18 cellular contexts compared by ENCODE assay signal in the genomic region with DNA sequence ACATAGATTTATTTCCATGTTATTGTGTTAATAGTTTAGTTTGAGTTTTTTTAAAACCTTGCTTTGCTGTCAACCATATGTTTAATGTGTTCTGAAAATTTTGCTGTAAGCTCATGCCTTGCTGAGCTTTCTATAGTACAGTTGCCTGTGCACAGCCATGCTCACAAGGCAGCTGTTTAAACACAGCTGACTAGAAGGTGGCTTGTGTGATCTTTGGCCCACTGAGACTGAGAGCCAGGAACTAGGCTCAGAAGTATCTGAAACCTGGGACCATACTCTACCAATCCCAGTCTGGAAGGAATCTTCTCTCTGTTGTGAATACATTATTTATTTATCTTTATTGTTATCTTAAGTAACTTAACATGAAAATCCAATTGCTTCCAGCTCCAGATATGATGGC.
DNase-seq lines count a peak whose midpoint lies in the region; ATAC-seq, FAIRE-seq and TF ChIP-seq lines count a peak whose summit lies in the region.
"Had no signal": no experiment of that assay in that cellular context is flagged by ENCODE, and none has a peak within 500 bp of the region (broad histone marks: within the 10 kb centered on the region; RNA-seq: fewer than 3 reads in every experiment).

No MANE protein-coding gene starts in this region.

- ATAC-seq in WTC11 (no peak), pancreas (peak; percentile 93 to 99 (median 98))
- ATAC-seq: K562; stimulated activated memory B cell treated with anti-CD40 and anti-IgM and Interleukin-4, amounts not matched to agents 10 μg/mL and 1 μg/mL and 100 μg/mL, for 72 hours had no signal

- POLR2A ChIA-PET in WTC11 (lab: Charles Lee) = no interaction called here

- peak overlapping the region; percentile 24; the same call in 1 of the 2 replicates for H3K27ac Mint-ChIP-seq in WTC11
- H3K27ac Mint-ChIP-seq: activated naive CD8-positive, alpha-beta T cell treated with anti-CD3 and anti-CD28 coated beads for 36 hours; CD8-positive, alpha-beta memory T cell; stimulated activated memory B cell treated with anti-CD40 and anti-IgM and Interleukin-4, amounts not matched to agents 10 μg/mL and 1 μg/mL and 100 μg/mL, for 72 hours had no signal

- peaks cover 29% of the 10 kb centered on the region for H3K4me1 Mint-ChIP-seq in WTC11
- H3K4me1 Mint-ChIP-seq: activated naive CD8-positive, alpha-beta T cell treated with anti-CD3 and anti-CD28 coated beads for 36 hours; CD8-positive, alpha-beta memory T cell; stimulated activated memory B cell treated with anti-CD40 and anti-IgM and Interleukin-4, amounts not matched to agents 10 μg/mL and 1 μg/mL and 100 μg/mL, for 72 hours had no signal

- CTCF ChIA-PET in WTC11 (lab: Charles Lee) = no interaction called here

- no peak overlapping the region for H3K4me3 ChIP-seq in pancreas
- H3K4me3 ChIP-seq: colonic mucosa, K562, thyroid gland had no signal

- H3K27me3 ChIP-seq in pancreas = no peaks in the 10 kb centered on the region
- H3K27me3 ChIP-seq: colonic mucosa, thyroid gland had no signal

- peak overlapping the region; percentile 33 to 72 (median 48) for H3K27ac ChIP-seq in pancreas
- H3K27ac ChIP-seq: colonic mucosa, thyroid gland had no signal

- H3K27me3 Mint-ChIP-seq in WTC11 (ENCODE audit: low read depth) = no peaks in the 10 kb centered on the region
- H3K27me3 Mint-ChIP-seq: activated naive CD8-positive, alpha-beta T cell treated with anti-CD3 and anti-CD28 coated beads for 36 hours; CD8-positive, alpha-beta memory T cell; stimulated activated memory B cell treated with anti-CD40 and anti-IgM and Interleukin-4, amounts not matched to agents 10 μg/mL and 1 μg/mL and 100 μg/mL, for 72 hours had no signal

- intact Hi-C loops in pancreas (cut with DNase I) = no loop called here

- TF ChIP-seq CTCF in WTC11 (IDR thresholded peaks at IDR 0.05) (no peak), pancreas (IDR thresholded peaks at IDR 0.05) (no peak)

- no peaks in the 10 kb centered on the region for H3K36me3 ChIP-seq in pancreas
- H3K36me3 ChIP-seq: colonic mucosa, thyroid gland had no signal

- no peak for FAIRE-seq in pancreas (lab: Jason Lieb, UNC)

- peaks cover 8 to 16% (median 9%) of the 10 kb centered on the region in 3 donors for H3K4me1 ChIP-seq in pancreas
- H3K4me1 ChIP-seq: colonic mucosa, thyroid gland had no signal

- DNase-seq in NCI-H1092 treated with DMSO at 0.1 percent for 48 hours (lab: John Stamatoyannopoulos, UW) (peak; percentile 84), NCI-H345 (lab: John Stamatoyannopoulos, UW) (peak; percentile 64), WTC11 (ENCODE audit: low spot score) (no peak), pancreas (peak in 4 of 6 donors; percentile 43 to 73 (median 58)), GM03348 (ENCODE audit: low spot score) (no peak), dedifferentiated amniotic fluid mesenchymal stem cell (ENCODE audit: extremely low spot score) (no peak)
- DNase-seq in activated CD8-positive, alpha-beta memory T cell treated with anti-CD3 and anti-CD28 coated beads, Interleukin-2, amount 50 U/mL, for 48 hours = no peak
- DNase-seq: activated CD4-positive, alpha-beta T cell treated with anti-CD3 and anti-CD28 coated beads for 1 hour; activated CD8-positive, alpha-beta memory T cell treated with anti-CD3 and anti-CD28 coated beads for 24 hours; activated naive CD8-positive, alpha-beta T cell treated with anti-CD3 and anti-CD28 coated beads for 36 hours; CD8-positive, alpha-beta memory T cell; colonic mucosa; head of caudate nucleus; MV-4-11; nucleus accumbens; thyroid gland had no signal

- no peaks in the 10 kb centered on the region for H3K9me3 ChIP-seq in pancreas
- H3K9me3 ChIP-seq: colonic mucosa, thyroid gland had no signal

- H3K9me3 Mint-ChIP-seq in WTC11 = no peaks in the 10 kb centered on the region
- H3K9me3 Mint-ChIP-seq: activated naive CD8-positive, alpha-beta T cell treated with anti-CD3 and anti-CD28 coated beads for 36 hours; CD8-positive, alpha-beta memory T cell; stimulated activated memory B cell treated with anti-CD40 and anti-IgM and Interleukin-4, amounts not matched to agents 10 μg/mL and 1 μg/mL and 100 μg/mL, for 72 hours had no signal

- H3K36me3 Mint-ChIP-seq in WTC11 = no peaks in the 10 kb centered on the region

- H3K4me3 Mint-ChIP-seq in WTC11 = no peak overlapping the region
- H3K4me3 Mint-ChIP-seq: activated naive CD8-positive, alpha-beta T cell treated with anti-CD3 and anti-CD28 coated beads for 36 hours; CD8-positive, alpha-beta memory T cell; stimulated activated memory B cell treated with anti-CD40 and anti-IgM and Interleukin-4, amounts not matched to agents 10 μg/mL and 1 μg/mL and 100 μg/mL, for 72 hours had no signal

TF ChIP-seq in WTC11, 78 proteins besides CTCF, POLR2A, EP300 and RAD21:
- TF ChIP-seq ZNF416 (CRISPR knock-in tag; IDR thresholded peaks at IDR 0.05) (no peak), HMGXB4 (CRISPR knock-in tag; IDR thresholded peaks at IDR 0.05) (no peak), ZNF423 (CRISPR knock-in tag; IDR thresholded peaks at IDR 0.05) (no peak), NR1H2 (CRISPR knock-in tag; IDR thresholded peaks at IDR 0.05) (no peak), RELA (CRISPR knock-in tag; IDR thresholded peaks at IDR 0.05; ENCODE audit: borderline replicate concordance) (no peak)

Comparison
In these comparisons a context has a peak if more than half of its experiments do, and no peak if none do; other contexts are left out.
1. DNase-seq: peak in NCI-H1092 treated with DMSO at 0.1 percent for 48 hours (single experiment), NCI-H345 (single experiment) and pancreas (4 of 6); none in WTC11 (single experiment), activated CD8-positive, alpha-beta memory T cell treated with anti-CD3 and anti-CD28 coated beads, Interleukin-2, amount 50 U/mL, for 48 hours (single experiment), GM03348 (single experiment) and dedifferentiated amniotic fluid mesenchymal stem cell (single experiment).